Comparison of ENCODE assay signal across 16 cellular contexts in genomic region chr13:29359181-29359580, GRCh38.
"Had no signal": no experiment of that assay in that cellular context is flagged by ENCODE, and none has a peak within 500 bp of the region (broad histone marks: within the 10 kb centered on the region; RNA-seq: fewer than 3 reads in every experiment).

No MANE protein-coding gene starts in this region.

- H3K4me1 Mint-ChIP-seq: activated naive CD4-positive, alpha-beta T cell treated with anti-CD3 and anti-CD28 coated beads, Interleukin-2, amount 50 U/mL, for 24 hours; natural killer cell had no signal

- H3K9me3 ChIP-seq: tibial artery, uterus had no signal

- H3K27ac Mint-ChIP-seq: activated CD8-positive, alpha-beta T cell treated with anti-CD3 and anti-CD28 coated beads for 36 hours; activated naive CD4-positive, alpha-beta T cell treated with anti-CD3 and anti-CD28 coated beads, Interleukin-2, amount 50 U/mL, for 24 hours; natural killer cell; stimulated activated naive B cell treated with anti-CD40 and anti-IgM and Interleukin-4, amounts not matched to agents 10 μg/mL and 1 μg/mL and 100 μg/mL, for 72 hours; WTC11 had no signal

- H3K4me1 ChIP-seq: uterus had no signal

- H3K27ac ChIP-seq: dorsolateral prefrontal cortex, tibial artery, uterus had no signal

- H3K36me3 ChIP-seq: tibial artery, uterus had no signal

- H3K36me3 Mint-ChIP-seq: activated naive CD4-positive, alpha-beta T cell treated with anti-CD3 and anti-CD28 coated beads, Interleukin-2, amount 50 U/mL, for 24 hours; natural killer cell; stimulated activated naive B cell treated with anti-CD40 and anti-IgM and Interleukin-4, amounts not matched to agents 10 μg/mL and 1 μg/mL and 100 μg/mL, for 72 hours; WTC11 had no signal

- DNase-seq: activated CD4-positive, alpha-beta T cell treated with anti-CD3 and anti-CD28 coated beads for 4 hours; activated CD8-positive, alpha-beta T cell treated with anti-CD3 and anti-CD28 coated beads for 36 hours; activated effector memory CD4-positive, alpha-beta T cell treated with Interleukin-2 at 50 U/mL for 16 hours; activated T-cell treated with anti-CD3 and anti-CD28 coated beads, Interleukin-2, amount 50 U/mL, for 4 hours; dorsolateral prefrontal cortex; erythroblast; islet precursor cell; natural killer cell; retina; stimulated activated CD4-positive, alpha-beta T cell treated with anti-CD3 and anti-CD28 coated beads, Interleukin-2, amount 100 ng/mL, for 48 hours; stimulated activated naive B cell treated with anti-CD40 and anti-IgM and Interleukin-4, amounts not matched to agents 10 μg/mL and 1 μg/mL and 100 μg/mL, for 72 hours; tibial artery; uterus had no signal

- ATAC-seq: activated CD8-positive, alpha-beta T cell treated with anti-CD3 and anti-CD28 coated beads for 36 hours; activated T-cell treated with anti-CD3 and anti-CD28 coated beads, Interleukin-2, amount 50 U/mL, for 4 hours; natural killer cell; stimulated activated naive B cell treated with anti-CD40 and anti-IgM and Interleukin-4, amounts not matched to agents 10 μg/mL and 1 μg/mL and 100 μg/mL, for 72 hours; WTC11 had no signal

- H3K4me3 ChIP-seq: dorsolateral prefrontal cortex, tibial artery, uterus had no signal

- FAIRE-seq: TTC549 had no signal

- H3K27me3 ChIP-seq: dorsolateral prefrontal cortex, uterus had no signal

- H3K9me3 Mint-ChIP-seq: activated CD8-positive, alpha-beta T cell treated with anti-CD3 and anti-CD28 coated beads for 36 hours; activated naive CD4-positive, alpha-beta T cell treated with anti-CD3 and anti-CD28 coated beads, Interleukin-2, amount 50 U/mL, for 24 hours; activated T-cell treated with anti-CD3 and anti-CD28 coated beads, Interleukin-2, amount 50 U/mL, for 4 hours; natural killer cell; stimulated activated naive B cell treated with anti-CD40 and anti-IgM and Interleukin-4, amounts not matched to agents 10 μg/mL and 1 μg/mL and 100 μg/mL, for 72 hours; WTC11 had no signal

- H3K4me3 Mint-ChIP-seq: activated CD8-positive, alpha-beta T cell treated with anti-CD3 and anti-CD28 coated beads for 36 hours; activated naive CD4-positive, alpha-beta T cell treated with anti-CD3 and anti-CD28 coated beads, Interleukin-2, amount 50 U/mL, for 24 hours; activated T-cell treated with anti-CD3 and anti-CD28 coated beads, Interleukin-2, amount 50 U/mL, for 4 hours; natural killer cell; stimulated activated naive B cell treated with anti-CD40 and anti-IgM and Interleukin-4, amounts not matched to agents 10 μg/mL and 1 μg/mL and 100 μg/mL, for 72 hours; WTC11 had no signal
